In the genomic region with DNA sequence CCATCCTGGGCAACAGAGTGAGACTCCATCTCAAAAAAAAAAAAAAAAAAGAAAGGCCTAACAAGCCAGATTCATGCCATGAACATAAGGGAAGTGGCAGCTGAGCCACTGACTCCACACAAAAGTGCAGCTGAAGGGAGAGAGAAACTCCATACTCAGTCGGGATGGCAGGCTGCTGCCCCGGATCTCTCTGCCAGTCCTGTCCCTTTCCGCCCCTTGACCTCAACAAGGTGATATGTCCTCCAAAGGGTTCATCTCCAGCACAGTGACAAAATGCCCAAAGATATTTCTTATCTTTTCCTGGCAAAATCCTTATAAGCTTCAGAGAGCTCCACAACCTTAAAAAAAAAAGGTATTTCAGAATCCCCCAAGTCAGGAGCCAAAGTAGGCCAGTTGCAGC, we compare ENCODE assay signal across 14 cellular contexts. TPM values are rescaled to one million over a fixed set of nuclear protein-coding genes. Genes with fewer than 3 reads are reported as not detected.
A peak's percentile ranks its signal among the peaks of the same experiment; 100 is the strongest.
DNase-seq lines count a peak whose midpoint lies in the region; ATAC-seq, FAIRE-seq and TF ChIP-seq lines count a peak whose summit lies in the region.
"Had no signal": no experiment of that assay in that cellular context is flagged by ENCODE, and none has a peak within 500 bp of the region (broad histone marks: within the 10 kb centered on the region; RNA-seq: fewer than 3 reads in every experiment).

No MANE protein-coding gene starts in this region.

- WGBS in IMR-90 (ENCODE audit: extremely low coverage in 2 of 2, insufficient read length in 1 of 2), 2 experiments = 100% methylated on average over 3 of the region's 3 CpGs; no CpG with 5 or more reads in 1 of the 2 experiments
- 91 to 94% methylated on average over 3 of the region's 3 CpGs for WGBS in upper lobe of left lung, 2 donors
- no CpG with 5 or more reads among the region's 3 CpGs for WGBS in trophoblast cell (ENCODE audit: extremely low coverage, insufficient coverage, insufficient read length)

- H3K27ac ChIP-seq in IMR-90 (ENCODE audit: insufficient read depth, low read length) = no peak overlapping the region
- H3K27ac ChIP-seq in astrocyte (ENCODE audit: low read depth, low read length) = no peak overlapping the region
- H3K27ac ChIP-seq in gastrocnemius medialis = peak overlapping the region; percentile 11 to 18 (median 14)
- no peak overlapping the region for H3K27ac ChIP-seq in upper lobe of left lung
- no peak overlapping the region for H3K27ac ChIP-seq in trophoblast cell (ENCODE audit: low read depth, low read length)
- H3K27ac ChIP-seq: BLaER1 had no signal

- no peak for ATAC-seq in IMR-90 (ENCODE audit: low read depth)
- no peak for ATAC-seq in gastrocnemius medialis
- ATAC-seq in upper lobe of left lung (ENCODE audit: low FRiP score in 2 of 2) = no peak

- no peak for TF ChIP-seq RAD21 in IMR-90 (IDR thresholded peaks at IDR 0.05; ENCODE audit: low read length)

- no peak overlapping the region for H2AFZ ChIP-seq in IMR-90 (replicated peaks; ENCODE audit: low read length, poor library complexity)
- no peak overlapping the region for H2AFZ ChIP-seq in astrocyte (ENCODE audit: low read depth, low read length)
- H2AFZ ChIP-seq in trophoblast cell (ENCODE audit: insufficient read depth, low read length, poor library complexity) = no peak overlapping the region

- no peak for TF ChIP-seq CTCF in IMR-90 (conservative IDR thresholded peaks at IDR 0.05; ENCODE audit: low read depth, low read length)
- TF ChIP-seq CTCF in astrocyte (IDR thresholded peaks at IDR 0.05; ENCODE audit: insufficient read depth, low read depth, low read length) = no peak
- no peak for TF ChIP-seq CTCF in glutamatergic neuron (IDR thresholded peaks at IDR 0.05; ENCODE audit: partially characterized antibody, unreplicated experiment)
- no peak for TF ChIP-seq CTCF in gastrocnemius medialis (IDR thresholded peaks at IDR 0.05 in 4 of 5, conservative IDR thresholded peaks at IDR 0.05 in 1 of 5)
- TF ChIP-seq CTCF in upper lobe of left lung (IDR thresholded peaks at IDR 0.05) = no peak

- no peak overlapping the region for H3K4me3 ChIP-seq in IMR-90 (ENCODE audit: insufficient read depth, low read depth, low read length)
- no peak overlapping the region for H3K4me3 ChIP-seq in astrocyte (ENCODE audit: insufficient read depth, low read depth, low read length)
- no peak overlapping the region for H3K4me3 ChIP-seq in gastrocnemius medialis
- no peak overlapping the region for H3K4me3 ChIP-seq in upper lobe of left lung
- no peak overlapping the region for H3K4me3 ChIP-seq in trophoblast cell (ENCODE audit: low read depth, low read length)
- H3K4me3 ChIP-seq: BLaER1 had no signal

- H3K18ac ChIP-seq in IMR-90 (ENCODE audit: low read depth, low read length) (no peak overlapping the region), trophoblast cell (ENCODE audit: low read length) (no peak overlapping the region)

- H3K14ac ChIP-seq in IMR-90 (replicated peaks; ENCODE audit: low read depth, low read length) (no peak overlapping the region), trophoblast cell (ENCODE audit: low read length) (no peak overlapping the region)

- H3K4me2 ChIP-seq in IMR-90 (ENCODE audit: low read depth, low read length) = no peak overlapping the region
- H3K4me2 ChIP-seq in astrocyte (ENCODE audit: low read length) = no peak overlapping the region
- H3K4me2 ChIP-seq in trophoblast cell (ENCODE audit: low read length) = no peak overlapping the region
- H3K4me2 ChIP-seq: BLaER1 had no signal

- no peak for FAIRE-seq in astrocyte (lab: Jason Lieb, UNC)
- FAIRE-seq: H54 had no signal

- H4K20me1 ChIP-seq in IMR-90 (ENCODE audit: insufficient read depth, low read length) = peaks cover 5% of the 10 kb centered on the region; the same call in 1 of the 2 replicates
- no peaks in the 10 kb centered on the region for H4K20me1 ChIP-seq in astrocyte (ENCODE audit: insufficient read depth, low read length)

- dilution Hi-C loops in IMR-90 (cut with HindIII; ENCODE audit: low sequenced_read_pairs, unreplicated experiment) = no loop called here

- H3K27me3 ChIP-seq in IMR-90 (ENCODE audit: control insufficient read depth, insufficient read depth, low read length) = no peaks in the 10 kb centered on the region
- H3K27me3 ChIP-seq in astrocyte (ENCODE audit: insufficient read depth, low read length) = no peaks in the 10 kb centered on the region
- no peaks in the 10 kb centered on the region for H3K27me3 ChIP-seq in gastrocnemius medialis
- no peaks in the 10 kb centered on the region for H3K27me3 ChIP-seq in upper lobe of left lung
- H3K27me3 ChIP-seq in trophoblast cell (ENCODE audit: insufficient read depth, low read length) = no peaks in the 10 kb centered on the region
- H3K27me3 ChIP-seq: BLaER1 had no signal

- no peak for TF ChIP-seq POLR2A in IMR-90 (IDR thresholded peaks at IDR 0.05; ENCODE audit: low read depth, low read length)
- no peak for TF ChIP-seq POLR2A in gastrocnemius medialis (IDR thresholded peaks at IDR 0.05)
- no peak for TF ChIP-seq POLR2A in upper lobe of left lung (IDR thresholded peaks at IDR 0.05)

- no TSS peak for BruUV-seq in IMR-90 (replicated peaks; lab: Mats Ljungman, UMichigan)

- no peak overlapping the region for H4K12ac ChIP-seq in trophoblast cell (ENCODE audit: low read depth, low read length)

- H2AK5ac ChIP-seq in IMR-90 (ENCODE audit: low read depth, low read length) (peak overlapping the region; percentile 17; the same call in 1 of the 2 replicates), trophoblast cell (ENCODE audit: low read length) (no peak overlapping the region)

- in situ Hi-C loops in IMR-90 (cut with MboI; ENCODE audit: low sequenced_read_pairs) = no loop called here
- in situ Hi-C loops in gastrocnemius medialis (cut with MboI; ENCODE audit: low sequenced_read_pairs in 4 of 4) = loop anchor here in 1 of 4 donors (25.0 kb wide), 1 partner anchor 537 kb away; no protein-coding TSS in a partner anchor

- peaks cover 42% of the 10 kb centered on the region for H3K4me1 Mint-ChIP-seq in astrocyte (ENCODE audit: low read depth, unreplicated experiment)
- peaks cover 22% of the 10 kb centered on the region for H3K4me1 Mint-ChIP-seq in glutamatergic neuron (ENCODE audit: low read depth, unreplicated experiment)

- H3K9me3 Mint-ChIP-seq in astrocyte (ENCODE audit: unreplicated experiment) (peaks cover 2% of the 10 kb centered on the region), glutamatergic neuron (ENCODE audit: unreplicated experiment) (peaks cover 14% of the 10 kb centered on the region)

- peak overlapping the region; percentile 68; the same call in 1 of the 3 replicates for H2BK15ac ChIP-seq in IMR-90 (ENCODE audit: low read depth, low read length)

- H3K9me1 ChIP-seq in IMR-90 (ENCODE audit: insufficient read depth, low read length) = peaks cover 32% of the 10 kb centered on the region

- H3K79me1 ChIP-seq in IMR-90 (ENCODE audit: low read depth in 1 of 2, low read length in 2 of 2) (peaks cover 21 to 46% of the 10 kb centered on the region in 2 experiments), trophoblast cell (ENCODE audit: low read length) (peaks cover 9% of the 10 kb centered on the region)

- H3K4ac ChIP-seq in IMR-90 (ENCODE audit: low read depth, low read length) (peak overlapping the region; percentile 16; the same call in 1 of the 2 replicates), trophoblast cell (ENCODE audit: low read depth, low read length) (no peak overlapping the region)

- H3K79me2 ChIP-seq in astrocyte (ENCODE audit: insufficient read depth, low read length) (peaks cover 11% of the 10 kb centered on the region), trophoblast cell (ENCODE audit: control insufficient read depth, insufficient read depth, low read length, poor library complexity) (no peaks in the 10 kb centered on the region)

- H4K5ac ChIP-seq in IMR-90 (ENCODE audit: low read depth, low read length) = no peak overlapping the region

- H3K27me3 Mint-ChIP-seq in astrocyte (ENCODE audit: low read depth, unreplicated experiment) (no peaks in the 10 kb centered on the region), glutamatergic neuron (ENCODE audit: unreplicated experiment) (peaks cover 3% of the 10 kb centered on the region)
- H3K27me3 Mint-ChIP-seq: CD4-positive, CD25-positive, alpha-beta regulatory T cell had no signal

- intact Hi-C loops in IMR-90 (cut with micrococcal nuclease) = no loop called here
- intact Hi-C loops in gastrocnemius medialis (cut with DNase I; ENCODE audit: low total_unique reads) = no loop called here

- no peak overlapping the region for H2BK12ac ChIP-seq in trophoblast cell (ENCODE audit: low read length)

- H2BK5ac ChIP-seq in IMR-90 (ENCODE audit: low read depth, low read length, poor library complexity, severe bottlenecking) = no peak overlapping the region
- no peak overlapping the region for H2BK5ac ChIP-seq in trophoblast cell (ENCODE audit: low read depth, low read length, poor library complexity)

- H4K8ac ChIP-seq in IMR-90 (ENCODE audit: low read depth in 2 of 2, low read length in 2 of 2) (no peak overlapping the region; a peak in 1 of 4 replicates), trophoblast cell (ENCODE audit: low read depth, low read length) (no peak overlapping the region)

- no peak overlapping the region for H2AK9ac ChIP-seq in IMR-90 (replicated peaks; ENCODE audit: low read depth, low read length, poor library complexity)

- POLR2A ChIA-PET in IMR-90 (lab: Charles Lee; ENCODE audit: unreplicated experiment) = no interaction called here

- CTCF ChIA-PET in IMR-90 (lab: Yijun Ruan, JAX) = interaction anchor here (1.2 kb wide), 1 partner anchor 12 kb away, joined by 4 read pairs; no protein-coding TSS in a partner anchor

- H3K4me3 Mint-ChIP-seq in astrocyte (ENCODE audit: unreplicated experiment) (no peak overlapping the region), glutamatergic neuron (ENCODE audit: unreplicated experiment) (no peak overlapping the region)
- H3K4me3 Mint-ChIP-seq: CD4-positive, CD25-positive, alpha-beta regulatory T cell had no signal

- H3K27ac Mint-ChIP-seq in astrocyte (ENCODE audit: unreplicated experiment) = peak overlapping the region; percentile 85
- H3K27ac Mint-ChIP-seq in glutamatergic neuron (ENCODE audit: unreplicated experiment) = peak overlapping the region; percentile 17
- H3K27ac Mint-ChIP-seq: CD4-positive, CD25-positive, alpha-beta regulatory T cell had no signal

- H4K91ac ChIP-seq in IMR-90 (ENCODE audit: insufficient read depth, low read depth, low read length) = peak overlapping the region; percentile 38; the same call in 1 of the 2 replicates
- H4K91ac ChIP-seq in trophoblast cell (ENCODE audit: low read depth, low read length) = no peak overlapping the region

- H3K9me3 ChIP-seq in IMR-90 (ENCODE audit: control insufficient read depth, insufficient read depth, low read length) (no peaks in the 10 kb centered on the region), astrocyte (ENCODE audit: insufficient read depth, low read depth, low read length) (no peaks in the 10 kb centered on the region), gastrocnemius medialis (no peaks in the 10 kb centered on the region), upper lobe of left lung (no peaks in the 10 kb centered on the region), trophoblast cell (ENCODE audit: insufficient read depth, low read depth, low read length) (no peaks in the 10 kb centered on the region)

- H2BK20ac ChIP-seq in IMR-90 (ENCODE audit: low read depth, low read length) = peak overlapping the region; percentile 10; the same call in 1 of the 2 replicates

- peaks cover 30% of the 10 kb centered on the region for H3K36me3 ChIP-seq in IMR-90 (ENCODE audit: control insufficient read depth, insufficient read depth, low read length)
- H3K36me3 ChIP-seq in astrocyte (ENCODE audit: insufficient read depth, low read length) = peaks cover 9% of the 10 kb centered on the region
- H3K36me3 ChIP-seq in gastrocnemius medialis = peaks cover 0 to 16% of the 10 kb centered on the region in 2 donors
- H3K36me3 ChIP-seq in upper lobe of left lung = peaks cover 0 to 9% (median 3%) of the 10 kb centered on the region in 4 donors
- H3K36me3 ChIP-seq in trophoblast cell (ENCODE audit: control insufficient read depth in 1 of 2, insufficient read depth in 2 of 2, low read length in 2 of 2) = no peaks in the 10 kb centered on the region

- DNase-seq in IMR-90 = no peak
- DNase-seq in astrocyte (ENCODE audit: low read depth) = no peak
- DNase-seq in glutamatergic neuron = no peak
- DNase-seq in gastrocnemius medialis = no peak
- no peak for DNase-seq in upper lobe of left lung
- DNase-seq in LoVo (ENCODE audit: low spot score) = no peak
- no peak for DNase-seq in trophoblast cell
- DNase-seq: 8988T; AML-193; CD4-positive, CD25-positive, alpha-beta regulatory T cell; DMS53; GF-D8 had no signal

- TF ChIP-seq EP300 in upper lobe of left lung (IDR thresholded peaks at IDR 0.05) = no peak

- H2BK120ac ChIP-seq in IMR-90 (ENCODE audit: low read depth, low read length) (no peak overlapping the region; the same call in 1 of the 2 replicates), trophoblast cell (ENCODE audit: insufficient read depth, low read length, poor library complexity) (no peak overlapping the region)

- no peak overlapping the region for H3K9ac ChIP-seq in IMR-90 (ENCODE audit: low read depth, low read length)
- no peak overlapping the region for H3K9ac ChIP-seq in astrocyte (ENCODE audit: low read length)
- H3K9ac ChIP-seq in trophoblast cell (ENCODE audit: low read length) = no peak overlapping the region
- H3K9ac ChIP-seq: BLaER1 had no signal

- H3K23ac ChIP-seq in IMR-90 (ENCODE audit: low read depth, low read length) (no peak overlapping the region), trophoblast cell (ENCODE audit: low read length) (no peak overlapping the region)

- H3K4me1 ChIP-seq in IMR-90 (ENCODE audit: control insufficient read depth, insufficient read depth, low read length) = peaks cover 20% of the 10 kb centered on the region
- peaks cover 42% of the 10 kb centered on the region for H3K4me1 ChIP-seq in astrocyte (ENCODE audit: insufficient read depth, low read length)
- peaks cover 38 to 45% of the 10 kb centered on the region in 2 donors for H3K4me1 ChIP-seq in gastrocnemius medialis
- peaks cover 13 to 44% (median 20%) of the 10 kb centered on the region in 4 donors for H3K4me1 ChIP-seq in upper lobe of left lung
- peaks cover 5 to 7% of the 10 kb centered on the region in 2 experiments for H3K4me1 ChIP-seq in trophoblast cell (ENCODE audit: control insufficient read depth in 1 of 2, insufficient read depth in 2 of 2, low read length in 2 of 2)

- H3K56ac ChIP-seq in IMR-90 (ENCODE audit: extremely low read depth, insufficient read depth, low read length) = no peak overlapping the region

- H3K36me3 Mint-ChIP-seq in astrocyte (ENCODE audit: low read depth, unreplicated experiment) (peaks cover 32% of the 10 kb centered on the region), glutamatergic neuron (ENCODE audit: unreplicated experiment) (peaks cover 6% of the 10 kb centered on the region)
- H3K36me3 Mint-ChIP-seq: CD4-positive, CD25-positive, alpha-beta regulatory T cell had no signal

RNA-seq across cellular contexts. Expression of a gene that starts 52.6 kb away (rescaled TPM):
- total RNA-seq in IMR-90 (2012; rRNA removed) = 43.6 and 52.2 TPM in 2 replicates
- polyA plus RNA-seq in IMR-90 (2012; rRNA removed) = 4.3 and 5.8 TPM in 2 replicates
- 3.5 and 4.7 TPM in 2 replicates for polyA plus RNA-seq in IMR-90 (2012; cell fraction: cytosol; rRNA removed)
- polyA plus RNA-seq in IMR-90 (2012; cell fraction: nucleus; rRNA removed; ENCODE audit: low replicate concordance) = 5.0 and 11.1 TPM in 2 replicates
- 109 and 125 TPM in 2 replicates for total RNA-seq in astrocyte
- 146 TPM for total RNA-seq in glutamatergic neuron (ENCODE audit: unreplicated experiment)
- total RNA-seq in gastrocnemius medialis = 10 to 100 TPM in 3 of 4 donors, 1 to 10 TPM in 1; 4.9 to 23.8 (median 21.5) TPM
- total RNA-seq in upper lobe of left lung = 100 to 1,000 TPM in 1 of 6 donors, 10 to 100 TPM in 5; 27.6 to 194 (median 47.0) TPM
- 4.9 and 5.1 TPM in 2 replicates for polyA plus RNA-seq in trophoblast cell (2013)

Comparison
In these comparisons a context has a peak if more than half of its experiments do, and no peak if none do; other contexts are left out.
1. H3K27ac ChIP-seq: peak in gastrocnemius medialis (4 of 4); none in IMR-90 (single experiment), astrocyte (single experiment), upper lobe of left lung (0 of 4) and trophoblast cell (single experiment).